ENCODE assay signal across 24 cellular contexts in the genomic region with DNA sequence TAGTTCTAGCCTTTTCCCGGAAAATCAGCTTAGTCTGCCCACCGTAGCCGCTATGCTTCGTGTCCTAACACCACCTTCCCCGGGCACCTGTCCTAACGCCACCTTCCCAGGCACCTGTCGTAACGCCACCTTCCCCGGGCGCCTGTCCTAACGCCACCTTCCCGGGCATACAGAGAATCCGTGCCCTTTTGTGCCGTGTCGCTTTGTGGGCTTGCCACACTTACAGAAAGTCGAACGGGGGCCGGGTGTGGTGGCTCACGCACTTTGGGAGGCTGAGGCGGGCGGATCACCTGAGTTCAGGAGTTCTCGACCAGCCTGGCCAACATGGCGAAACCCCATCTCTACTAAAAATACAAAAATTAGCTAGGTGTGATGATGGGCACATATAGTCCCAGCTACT.
"Had no signal": no experiment of that assay in that cellular context is flagged by ENCODE, and none has a peak within 500 bp of the region (broad histone marks: within the 10 kb centered on the region; RNA-seq: fewer than 3 reads in every experiment).

No MANE protein-coding gene starts in this region.

- H3K4me1 Mint-ChIP-seq: IgD-negative memory B cell had no signal

- H3K27me3 Mint-ChIP-seq: IgD-negative memory B cell had no signal

- H3K27me3 ChIP-seq: SJCRH30 had no signal

- H3K9me3 Mint-ChIP-seq: IgD-negative memory B cell had no signal

- ATAC-seq: Panc1, PC-3, Right ventricle myocardium inferior, SK-N-SH treated with all-trans-retinoic acid at 6 μM for 48 hours had no signal

- H3K27ac Mint-ChIP-seq: IgD-negative memory B cell had no signal

- H3K27ac ChIP-seq: HL-60, SJCRH30 had no signal

- H3K4me3 ChIP-seq: SJCRH30 had no signal

- H3K4me1 ChIP-seq: SJCRH30 had no signal

- H3K4me3 Mint-ChIP-seq: IgD-negative memory B cell had no signal

- H3K9me3 ChIP-seq: SJCRH30 had no signal

- DNase-seq: KBM-7, MV-4-11, NCI-H1048, NCI-H1105 treated with DMSO at 0.1 percent for 48 hours, NCI-H1417 treated with DMSO at 0.1 percent for 48 hours, NCI-H146, NCI-H1694 treated with DMSO at 0.1 percent for 48 hours, NCI-H2029, NCI-H2081 treated with DMSO at 0.1 percent for 48 hours, NCI-H2171, NCI-H226, NCI-H446, NCI-H510A, NCI-H524 treated with DMSO at 0.1 percent for 48 hours, NCI-H69, NCI-H774, PC-3, SHP77 treated with DMSO at 0.1 percent for 48 hours, SJCRH30 had no signal
